ENCODE assay signal across 8 cellular contexts in the genomic region with DNA sequence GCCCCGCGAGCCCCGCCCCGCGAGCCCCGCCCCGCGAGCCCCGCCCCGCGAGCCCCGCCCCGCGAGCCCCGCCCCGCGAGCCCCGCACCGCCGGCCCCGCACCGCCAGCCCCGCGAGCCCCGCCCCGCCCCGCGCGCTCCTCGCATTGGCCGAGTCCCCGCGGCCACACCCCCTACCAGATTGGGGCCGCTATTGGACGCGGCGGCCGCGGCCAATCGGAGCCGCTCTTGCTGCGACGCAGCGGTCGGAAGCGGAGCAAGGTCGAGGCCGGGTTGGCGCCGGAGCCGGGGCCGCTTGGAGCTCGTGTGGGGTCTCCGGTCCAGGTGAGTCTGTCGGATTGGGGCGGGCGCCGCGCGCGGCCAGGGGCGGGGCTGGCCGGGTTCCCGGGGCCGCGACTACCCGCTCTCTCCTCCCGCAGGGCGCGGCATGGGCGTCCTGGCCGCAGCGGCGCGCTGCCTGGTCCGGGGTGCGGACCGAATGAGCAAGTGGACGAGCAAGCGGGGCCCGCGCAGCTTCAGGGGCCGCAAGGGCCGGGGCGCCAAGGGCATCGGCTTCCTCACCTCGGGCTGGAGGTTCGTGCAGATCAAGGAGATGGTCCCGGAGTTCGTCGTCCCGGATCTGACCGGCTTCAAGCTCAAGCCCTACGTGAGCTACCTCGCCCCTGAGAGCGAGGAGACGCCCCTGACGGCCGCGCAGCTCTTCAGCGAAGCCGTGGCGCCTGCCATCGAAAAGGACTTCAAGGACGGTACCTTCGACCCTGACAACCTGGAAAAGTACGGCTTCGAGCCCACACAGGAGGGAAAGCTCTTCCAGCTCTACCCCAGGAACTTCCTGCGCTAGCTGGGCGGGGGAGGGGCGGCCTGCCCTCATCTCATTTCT. TPM values are rescaled to one million over a fixed set of nuclear protein-coding genes. Genes with fewer than 3 reads are reported as not detected.
A peak's percentile ranks its signal among the peaks of the same experiment; 100 is the strongest.
DNase-seq lines count a peak whose midpoint lies in the region; TF ChIP-seq lines count a peak whose summit lies in the region.

Gene MRPL41, plus strand, starts transcription at position 224 of the 879 bp plus-strand sequence. Its CDS starts 203 bp downstream, at position 427.

- no peaks in the 10 kb centered on the region for H3K9me3 Mint-ChIP-seq in activated naive CD8-positive, alpha-beta T cell treated with anti-CD3 and anti-CD28 coated beads for 36 hours
- H3K9me3 Mint-ChIP-seq in glutamatergic neuron (ENCODE audit: unreplicated experiment), result peaks cover 8% of the 10 kb centered on the region

- peaks cover 5% of the 10 kb centered on the region; the same call in 1 of the 2 replicates for H3K79me2 ChIP-seq in SU-DHL-6 (ENCODE audit: insufficient read depth, low read length)

- peak; percentile 67 for TF ChIP-seq POLR2A in ovary (IDR thresholded peaks at IDR 0.05)

- H2AFZ ChIP-seq in SU-DHL-6 (ENCODE audit: low read depth, low read length, severe bottlenecking), result peak within 1 kb of the TSS; percentile 93

- no peaks in the 10 kb centered on the region for H3K27me3 ChIP-seq in SU-DHL-6 (ENCODE audit: low read length)
- H3K27me3 ChIP-seq in ovary, result no peaks in the 10 kb centered on the region
- H3K27me3 ChIP-seq in thymus (ENCODE audit: control insufficient read depth, insufficient read depth), result no peaks in the 10 kb centered on the region

- H3K4me1 Mint-ChIP-seq in activated naive CD8-positive, alpha-beta T cell treated with anti-CD3 and anti-CD28 coated beads for 36 hours, result peaks cover 18% of the 10 kb centered on the region
- H3K4me1 Mint-ChIP-seq in glutamatergic neuron (ENCODE audit: low read depth, unreplicated experiment), result peaks cover 7% of the 10 kb centered on the region

- H3K27ac ChIP-seq in HEK293 (ENCODE audit: extremely low read depth, low read depth, low read length), result peak within 1 kb of the TSS; percentile 73; the same call in 1 of the 2 replicates
- peak within 1 kb of the TSS; percentile 30 for H3K27ac ChIP-seq in SU-DHL-6 (ENCODE audit: low read depth, low read length)
- H3K27ac ChIP-seq in ovary, result peak within 1 kb of the TSS; percentile 74 to 84
- peak within 1 kb of the TSS; percentile 93 for H3K27ac ChIP-seq in thymus (ENCODE audit: low read depth)

- intact Hi-C loops in ovary (cut with DNase I), result no loop called here

- H3K27ac Mint-ChIP-seq in activated naive CD8-positive, alpha-beta T cell treated with anti-CD3 and anti-CD28 coated beads for 36 hours, result peak within 1 kb of the TSS; percentile 72
- H3K27ac Mint-ChIP-seq in glutamatergic neuron (ENCODE audit: unreplicated experiment), result peak within 1 kb of the TSS; percentile 62

- peak within 1 kb of the TSS; percentile 73 for H3K9ac ChIP-seq in SU-DHL-6 (ENCODE audit: low read length)

- TF ChIP-seq CTCF in HEK293 (tag by site-specific recombination; IDR thresholded peaks at IDR 0.05) (no peak), SU-DHL-6 (IDR thresholded peaks at IDR 0.05; ENCODE audit: insufficient read depth, low read length, poor library complexity, severe bottlenecking) (no peak), glutamatergic neuron (IDR thresholded peaks at IDR 0.05; ENCODE audit: partially characterized antibody, unreplicated experiment) (no peak), ovary (IDR thresholded peaks at IDR 0.05) (no peak)

- peaks cover 6 to 35% of the 10 kb centered on the region in 2 experiments; a peak in 2 of 3 replicates for H3K36me3 ChIP-seq in HEK293 (ENCODE audit: control insufficient read depth in 2 of 2, insufficient read depth in 1 of 2, low read length in 2 of 2)
- no peaks in the 10 kb centered on the region for H3K36me3 ChIP-seq in SU-DHL-6 (ENCODE audit: low read length)
- H3K36me3 ChIP-seq in ovary, result no peaks in the 10 kb centered on the region
- peaks cover 22% of the 10 kb centered on the region for H3K36me3 ChIP-seq in thymus (ENCODE audit: control insufficient read depth, insufficient read depth)

- H3K36me3 Mint-ChIP-seq in activated naive CD8-positive, alpha-beta T cell treated with anti-CD3 and anti-CD28 coated beads for 36 hours, result peaks cover 11% of the 10 kb centered on the region
- H3K36me3 Mint-ChIP-seq in glutamatergic neuron (ENCODE audit: unreplicated experiment), result peaks cover 4% of the 10 kb centered on the region

- H3K27me3 Mint-ChIP-seq in activated naive CD8-positive, alpha-beta T cell treated with anti-CD3 and anti-CD28 coated beads for 36 hours, result no peaks in the 10 kb centered on the region
- H3K27me3 Mint-ChIP-seq in glutamatergic neuron (ENCODE audit: unreplicated experiment), result peaks cover 13% of the 10 kb centered on the region

- peak within 1 kb of the TSS; percentile 77 for H3K4me2 ChIP-seq in SU-DHL-6 (ENCODE audit: low read depth, low read length, poor library complexity, severe bottlenecking)

- POLR2A ChIA-PET in HEK293 (lab: Yijun Ruan, JAX), result interaction anchor here (0.5 to 1.9 kb wide), 18 partner anchors 9 to 1434 kb away, joined by 3 to 9 read pairs (median 4); partner anchors contain the start of genes ARRDC1, DPH7, ENTPD8 and EXD3

- WGBS in ovary, 3 donors, result 1 to 2% (median 1%) methylated on average over 34 to 99 of the region's 111 CpGs
- WGBS in thymus, result 5% methylated on average over 111 of the region's 111 CpGs

- no peaks in the 10 kb centered on the region for H3K9me3 ChIP-seq in HEK293 (ENCODE audit: control insufficient read depth, insufficient read depth, low read depth, low read length)
- no peaks in the 10 kb centered on the region for H3K9me3 ChIP-seq in SU-DHL-6 (ENCODE audit: insufficient read depth, low read length)
- H3K9me3 ChIP-seq in ovary, result no peaks in the 10 kb centered on the region
- H3K9me3 ChIP-seq in thymus (ENCODE audit: control insufficient read depth), result no peaks in the 10 kb centered on the region

- CTCF ChIA-PET in HEK293 (lab: Yijun Ruan, JAX), result interaction anchor here (0.5 to 1.2 kb wide), 11 partner anchors 17 to 523 kb away, joined by 3 to 4 read pairs (median 3); partner anchors contain the start of gene DPH7

- H3K4me3 Mint-ChIP-seq in activated naive CD8-positive, alpha-beta T cell treated with anti-CD3 and anti-CD28 coated beads for 36 hours, result peak within 1 kb of the TSS; percentile 88
- peak within 1 kb of the TSS; percentile 91 for H3K4me3 Mint-ChIP-seq in glutamatergic neuron (ENCODE audit: unreplicated experiment)

- no peaks in the 10 kb centered on the region for H3K4me1 ChIP-seq in HEK293 (ENCODE audit: control insufficient read depth, insufficient read depth, low read length)
- peaks cover 13% of the 10 kb centered on the region for H3K4me1 ChIP-seq in ovary (ENCODE audit: insufficient read depth)
- peaks cover 8% of the 10 kb centered on the region for H3K4me1 ChIP-seq in thymus (ENCODE audit: control insufficient read depth, insufficient read depth, low read length)

- H3K4me3 ChIP-seq in HEK293 (ENCODE audit: low read depth, low read length), result peak within 1 kb of the TSS; percentile 77
- peak within 1 kb of the TSS; percentile 90 for H3K4me3 ChIP-seq in SU-DHL-6 (ENCODE audit: insufficient read depth, low read length, poor library complexity, severe bottlenecking)
- peak within 1 kb of the TSS; percentile 75 for H3K4me3 ChIP-seq in ovary
- H3K4me3 ChIP-seq in thymus (ENCODE audit: low read length), result peak within 1 kb of the TSS; percentile 83

- no peaks in the 10 kb centered on the region for H4K20me1 ChIP-seq in SU-DHL-6 (ENCODE audit: low read depth, low read length)

- no peaks in the 10 kb centered on the region for H3K9me2 ChIP-seq in SU-DHL-6 (replicated peaks; ENCODE audit: insufficient read depth, low read length)

- DNase-seq in GM03348 (ENCODE audit: low spot score) (peak; percentile 99), NCI-H1048 (lab: John Stamatoyannopoulos, UW) (peak; percentile 78), glutamatergic neuron (peak; percentile 94), ovary (peak; percentile 83 to 95 (median 92))
- peak; percentile 95 for DNase-seq in activated naive CD8-positive, alpha-beta T cell treated with anti-CD3 and anti-CD28 coated beads for 36 hours

- TF ChIP-seq EP300 in ovary (IDR thresholded peaks at IDR 0.05), result no peak

- peaks cover 17% of the 10 kb centered on the region for H3F3A ChIP-seq in SU-DHL-6 (ENCODE audit: insufficient read depth)

TF ChIP-seq in HEK293, 187 proteins besides CTCF, POLR2A, EP300 and RAD21 (continues in another document):
- TF ChIP-seq ZXDB (tag by site-specific recombination; IDR thresholded peaks at IDR 0.05) (peak; percentile 75), SP2 (tag by site-specific recombination; IDR thresholded peaks at IDR 0.05) (peak; percentile 61; the same call in 1 of the 2 replicates), BCL11A (tag by site-specific recombination; IDR thresholded peaks at IDR 0.05; ENCODE audit: low read depth) (0 out of 2 replicates have a peak, but pooled peaks have one; percentile 22), SP3 (tag by site-specific recombination; IDR thresholded peaks at IDR 0.05) (0 out of 2 replicates have a peak, but pooled peaks have one; percentile 40)
- TF ChIP-seq, protein P1, sequence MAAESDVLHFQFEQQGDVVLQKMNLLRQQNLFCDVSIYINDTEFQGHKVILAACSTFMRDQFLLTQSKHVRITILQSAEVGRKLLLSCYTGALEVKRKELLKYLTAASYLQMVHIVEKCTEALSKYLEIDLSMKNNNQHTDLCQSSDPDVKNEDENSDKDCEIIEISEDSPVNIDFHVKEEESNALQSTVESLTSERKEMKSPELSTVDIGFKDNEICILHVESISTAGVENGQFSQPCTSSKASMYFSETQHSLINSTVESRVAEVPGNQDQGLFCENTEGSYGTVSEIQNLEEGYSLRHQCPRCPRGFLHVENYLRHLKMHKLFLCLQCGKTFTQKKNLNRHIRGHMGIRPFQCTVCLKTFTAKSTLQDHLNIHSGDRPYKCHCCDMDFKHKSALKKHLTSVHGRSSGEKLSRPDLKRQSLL (tag by site-specific recombination; IDR thresholded peaks at IDR 0.05), result peak; percentile 58; the same call in 1 of the 2 replicates
- TF ChIP-seq, protein P2, sequence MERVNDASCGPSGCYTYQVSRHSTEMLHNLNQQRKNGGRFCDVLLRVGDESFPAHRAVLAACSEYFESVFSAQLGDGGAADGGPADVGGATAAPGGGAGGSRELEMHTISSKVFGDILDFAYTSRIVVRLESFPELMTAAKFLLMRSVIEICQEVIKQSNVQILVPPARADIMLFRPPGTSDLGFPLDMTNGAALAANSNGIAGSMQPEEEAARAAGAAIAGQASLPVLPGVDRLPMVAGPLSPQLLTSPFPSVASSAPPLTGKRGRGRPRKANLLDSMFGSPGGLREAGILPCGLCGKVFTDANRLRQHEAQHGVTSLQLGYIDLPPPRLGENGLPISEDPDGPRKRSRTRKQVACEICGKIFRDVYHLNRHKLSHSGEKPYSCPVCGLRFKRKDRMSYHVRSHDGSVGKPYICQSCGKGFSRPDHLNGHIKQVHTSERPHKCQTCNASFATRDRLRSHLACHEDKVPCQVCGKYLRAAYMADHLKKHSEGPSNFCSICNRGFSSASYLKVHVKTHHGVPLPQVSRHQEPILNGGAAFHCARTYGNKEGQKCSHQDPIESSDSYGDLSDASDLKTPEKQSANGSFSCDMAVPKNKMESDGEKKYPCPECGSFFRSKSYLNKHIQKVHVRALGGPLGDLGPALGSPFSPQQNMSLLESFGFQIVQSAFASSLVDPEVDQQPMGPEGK (tag by site-specific recombination; IDR thresholded peaks at IDR 0.05), result 0 out of 2 replicates have a peak, but pooled peaks have one; percentile 16

RNA-seq across cellular contexts. Expression of gene MRPL41, which starts in this region (rescaled TPM):
- total RNA-seq in activated naive CD8-positive, alpha-beta T cell treated with anti-CD3 and anti-CD28 coated beads for 36 hours, result 10 to 100 TPM; 54.6 to 54.9 TPM
- total RNA-seq in glutamatergic neuron (ENCODE audit: unreplicated experiment), result 48.9 TPM
- total RNA-seq in ovary, result 10 to 100 TPM; 35.9 to 61.9 (median 48.3) TPM
- 10 to 100 TPM in 1 of 2 donors, 1 to 10 TPM in 1; 1.0 to 54.8 TPM for polyA plus RNA-seq in ovary
- polyA plus RNA-seq in thymus, result 84.3 TPM

Comparison
In these comparisons a context has a peak if more than half of its experiments do, and no peak if none do; other contexts are left out.
1. Peak in every context shown above with its lines: DNase-seq, H3K4me3 ChIP-seq and H3K27ac ChIP-seq.
2. H3K27ac ChIP-seq: peak in every context shown above with its lines; median percentile 93 in thymus; 79 in ovary; 73 in HEK293; 30 in SU-DHL-6.